ENCODE assay signal across 16 cellular contexts in genomic region chr12:94534278-94534677, GRCh38.
"Had no signal": no experiment of that assay in that cellular context is flagged by ENCODE, and none has a peak within 500 bp of the region (broad histone marks: within the 10 kb centered on the region; RNA-seq: fewer than 3 reads in every experiment).

No MANE protein-coding gene starts in this region.

- H3K27ac ChIP-seq: body of pancreas, dorsolateral prefrontal cortex, left ventricle myocardium inferior, pancreas, sigmoid colon, upper lobe of right lung, WERI-Rb-1 had no signal

- H3K27ac Mint-ChIP-seq: activated naive CD4-positive, alpha-beta T cell treated with anti-CD3 and anti-CD28 coated beads, Interleukin-2, amount 50 U/mL, for 72 hours; activated T-cell treated with anti-CD3 and anti-CD28 coated beads, Interleukin-2, amount 50 U/mL, for 72 hours; stimulated activated naive B cell treated with anti-CD40 and anti-IgM and Interleukin-4, amounts not matched to agents 10 μg/mL and 1 μg/mL and 100 μg/mL, for 72 hours had no signal

- H3K36me3 ChIP-seq: left ventricle myocardium inferior, pancreas, sigmoid colon, upper lobe of right lung, WERI-Rb-1 had no signal

- H3K9me3 ChIP-seq: body of pancreas, left ventricle myocardium inferior, pancreas, sigmoid colon, upper lobe of right lung had no signal

- H3K4me3 ChIP-seq: body of pancreas, dorsolateral prefrontal cortex, left ventricle myocardium inferior, pancreas, sigmoid colon, upper lobe of right lung had no signal

- H3K36me3 Mint-ChIP-seq: activated naive CD4-positive, alpha-beta T cell treated with anti-CD3 and anti-CD28 coated beads, Interleukin-2, amount 50 U/mL, for 72 hours; stimulated activated naive B cell treated with anti-CD40 and anti-IgM and Interleukin-4, amounts not matched to agents 10 μg/mL and 1 μg/mL and 100 μg/mL, for 72 hours had no signal

- ATAC-seq: activated naive CD4-positive, alpha-beta T cell treated with anti-CD3 and anti-CD28 coated beads, Interleukin-2, amount 50 U/mL, for 72 hours; activated T-cell treated with anti-CD3 and anti-CD28 coated beads, Interleukin-2, amount 50 U/mL, for 72 hours; body of pancreas; pancreas; stimulated activated naive B cell treated with anti-CD40 and anti-IgM and Interleukin-4, amounts not matched to agents 10 μg/mL and 1 μg/mL and 100 μg/mL, for 72 hours; upper lobe of right lung had no signal

- H3K27me3 ChIP-seq: body of pancreas, dorsolateral prefrontal cortex, pancreas, sigmoid colon, upper lobe of right lung had no signal

- DNase-seq: activated CD4-positive, alpha-beta T cell treated with anti-CD3 and anti-CD28 coated beads, Interleukin-2, amount 50 U/mL, for 48 hours; activated CD8-positive, alpha-beta memory T cell treated with anti-CD3 and anti-CD28 coated beads, Interleukin-2, amount 50 U/mL, for 48 hours; activated effector memory CD4-positive, alpha-beta T cell treated with anti-CD3 and anti-CD28 coated beads, Interleukin-2, amount 50 U/mL, for 16 hours; activated T-cell treated with anti-CD3 and anti-CD28 coated beads, Interleukin-2, amount 50 U/mL, for 72 hours; body of pancreas; central memory CD4-positive, alpha-beta T cell; dorsolateral prefrontal cortex; foreskin melanocyte; left ventricle myocardium inferior; pancreas; sigmoid colon; stimulated activated naive B cell treated with anti-CD40 and anti-IgM and Interleukin-4, amounts not matched to agents 10 μg/mL and 1 μg/mL and 100 μg/mL, for 72 hours; SW 1271; upper lobe of right lung; WERI-Rb-1 had no signal

- H3K9me3 Mint-ChIP-seq: activated naive CD4-positive, alpha-beta T cell treated with anti-CD3 and anti-CD28 coated beads, Interleukin-2, amount 50 U/mL, for 72 hours; activated T-cell treated with anti-CD3 and anti-CD28 coated beads, Interleukin-2, amount 50 U/mL, for 72 hours; stimulated activated naive B cell treated with anti-CD40 and anti-IgM and Interleukin-4, amounts not matched to agents 10 μg/mL and 1 μg/mL and 100 μg/mL, for 72 hours had no signal

- H3K4me1 ChIP-seq: body of pancreas, left ventricle myocardium inferior, pancreas, upper lobe of right lung had no signal

- H3K4me3 Mint-ChIP-seq: activated T-cell treated with anti-CD3 and anti-CD28 coated beads, Interleukin-2, amount 50 U/mL, for 72 hours; stimulated activated naive B cell treated with anti-CD40 and anti-IgM and Interleukin-4, amounts not matched to agents 10 μg/mL and 1 μg/mL and 100 μg/mL, for 72 hours had no signal
